In the genomic region with DNA sequence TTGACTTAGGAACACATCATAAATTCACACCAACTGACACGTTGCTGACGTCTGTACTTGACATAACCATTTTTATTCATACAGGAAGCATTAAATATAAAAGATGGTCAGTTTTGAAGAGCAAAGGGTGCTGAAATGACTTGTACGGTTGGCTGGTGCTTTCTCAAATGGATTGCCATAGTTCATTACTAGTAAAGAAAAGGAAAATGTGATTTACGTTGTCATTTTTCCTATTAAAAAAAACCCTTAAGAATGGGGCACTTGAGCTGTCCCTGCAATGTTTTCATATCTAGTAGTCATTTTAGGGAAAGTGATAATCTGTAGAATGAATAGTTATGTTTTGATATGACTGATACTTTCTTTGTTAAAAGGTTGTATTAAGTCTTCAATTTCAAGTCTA, we compare ENCODE assay signal across 16 cellular contexts. TPM values are rescaled to one million over a fixed set of nuclear protein-coding genes. Genes with fewer than 3 reads are reported as not detected.
"Had no signal": no experiment of that assay in that cellular context is flagged by ENCODE, and none has a peak within 500 bp of the region (broad histone marks: within the 10 kb centered on the region; RNA-seq: fewer than 3 reads in every experiment).

No MANE protein-coding gene starts in this region.

- H3K9me3 Mint-ChIP-seq: activated B cell treated with CpG ODN at 0.5 μM for 24 hours; neural crest cell; T-helper 1 cell treated with Interleukin-12 subunit alpha and Interleukin-12 subunit beta and Interleukin-4 antibody, amounts not matched to agents 30 μg/mL and 1 μg/mL, for 36 hours had no signal

- H3K27me3 Mint-ChIP-seq: activated B cell treated with CpG ODN at 0.5 μM for 24 hours had no signal

- ATAC-seq: esophagus mucosa had no signal

- H3K27ac ChIP-seq: ovary, sigmoid colon, tibial artery had no signal

- H3K27me3 ChIP-seq: ovary, sigmoid colon, tibial artery had no signal

- DNase-seq: activated B cell treated with CpG ODN at 0.5 μM for 24 hours; activated naive CD4-positive, alpha-beta T cell treated with anti-CD3 and anti-CD28 coated beads, Interleukin-2, amount 50 U/mL, for 16 hours; anterior cingulate cortex; glutamatergic neuron; ovary; sigmoid colon; stimulated activated CD4-positive, alpha-beta T cell treated with anti-CD3 and anti-CD28 coated beads, Interleukin-12 subunit alpha, Interleukin-12 subunit beta, amount 100 ng/mL, for 4 hours; stimulated activated CD4-positive, alpha-beta T cell treated with anti-CD3 and anti-CD28 coated beads, Interleukin-4, amount 100 ng/mL, for 24 hours; tibial artery had no signal

- H3K4me3 Mint-ChIP-seq: activated B cell treated with CpG ODN at 0.5 μM for 24 hours; neural crest cell; T-helper 1 cell treated with Interleukin-12 subunit alpha and Interleukin-12 subunit beta and Interleukin-4 antibody, amounts not matched to agents 30 μg/mL and 1 μg/mL, for 36 hours had no signal

- H3K27ac Mint-ChIP-seq: activated B cell treated with CpG ODN at 0.5 μM for 24 hours; T-helper 1 cell treated with Interleukin-12 subunit alpha and Interleukin-12 subunit beta and Interleukin-4 antibody, amounts not matched to agents 30 μg/mL and 1 μg/mL, for 36 hours had no signal

- H3K4me3 ChIP-seq: ovary, sigmoid colon, tibial artery had no signal

- H3K4me1 Mint-ChIP-seq: activated B cell treated with CpG ODN at 0.5 μM for 24 hours had no signal

- H3K36me3 ChIP-seq: ovary had no signal

- H3K9me3 ChIP-seq: ovary, sigmoid colon, tibial artery had no signal

RNA-seq across cellular contexts. Expression of a gene that starts 22.5 kb away (rescaled TPM):
- total RNA-seq: activated B cell treated with CpG ODN at 0.5 μM for 24 hours; activated CD8-positive, alpha-beta memory T cell treated with anti-CD3 and anti-CD28 coated beads for 36 hours; esophagus mucosa; fibroblast of villous mesenchyme; lower leg skin; mesenteric fat pad; neural crest cell; sigmoid colon had no signal
- polyA plus RNA-seq: sigmoid colon had no signal
